Comparison of ENCODE assay signal across 1 cellular context in the genomic region with DNA sequence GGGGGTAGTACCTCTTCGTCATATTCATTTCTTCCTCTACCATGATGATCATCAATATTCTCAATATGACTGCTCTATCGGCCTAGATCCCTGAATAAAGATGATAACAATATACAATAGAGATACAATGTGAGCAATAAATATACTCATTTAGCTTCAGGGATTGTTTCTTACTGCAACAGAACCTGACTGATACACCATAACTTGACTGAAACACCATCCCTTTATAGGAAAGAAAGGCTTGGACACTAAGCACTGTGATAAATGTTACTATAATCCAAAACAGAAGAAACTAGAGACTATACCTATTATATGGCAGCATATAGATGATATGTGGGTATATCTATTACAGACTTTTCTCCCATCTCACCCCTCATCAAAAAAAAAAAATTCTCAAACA.
TF ChIP-seq lines count a peak whose summit lies in the region.

No MANE protein-coding gene starts in this region.

TF ChIP-seq in IMR-90, 13 proteins besides CTCF, POLR2A, EP300 and RAD21 (continued from another document):
- TF ChIP-seq CHD1 (IDR thresholded peaks at IDR 0.05; ENCODE audit: low read depth, low read length) = no peak
- TF ChIP-seq NFE2L2 (IDR thresholded peaks at IDR 0.05; ENCODE audit: low read depth, low read length) = no peak
- TF ChIP-seq FOS (IDR thresholded peaks at IDR 0.05; ENCODE audit: low read depth, low read length) = no peak
- TF ChIP-seq BHLHE40 (IDR thresholded peaks at IDR 0.05; ENCODE audit: low read depth, low read length) = no peak
- TF ChIP-seq MAFK (IDR thresholded peaks at IDR 0.05; ENCODE audit: low read depth, low read length) = no peak
- TF ChIP-seq, protein P1, sequence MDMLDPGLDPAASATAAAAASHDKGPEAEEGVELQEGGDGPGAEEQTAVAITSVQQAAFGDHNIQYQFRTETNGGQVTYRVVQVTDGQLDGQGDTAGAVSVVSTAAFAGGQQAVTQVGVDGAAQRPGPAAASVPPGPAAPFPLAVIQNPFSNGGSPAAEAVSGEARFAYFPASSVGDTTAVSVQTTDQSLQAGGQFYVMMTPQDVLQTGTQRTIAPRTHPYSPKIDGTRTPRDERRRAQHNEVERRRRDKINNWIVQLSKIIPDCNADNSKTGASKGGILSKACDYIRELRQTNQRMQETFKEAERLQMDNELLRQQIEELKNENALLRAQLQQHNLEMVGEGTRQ (IDR thresholded peaks at IDR 0.05; ENCODE audit: low read depth, low read length) = no peak
- TF ChIP-seq RFX5 (IDR thresholded peaks at IDR 0.05; ENCODE audit: low read depth, low read length) = no peak
- TF ChIP-seq MXI1 (IDR thresholded peaks at IDR 0.05; ENCODE audit: borderline replicate concordance, low read depth, low read length) = no peak
TF ChIP-seq in IMR-90: peak in this region for 0.
